In the genomic region with DNA sequence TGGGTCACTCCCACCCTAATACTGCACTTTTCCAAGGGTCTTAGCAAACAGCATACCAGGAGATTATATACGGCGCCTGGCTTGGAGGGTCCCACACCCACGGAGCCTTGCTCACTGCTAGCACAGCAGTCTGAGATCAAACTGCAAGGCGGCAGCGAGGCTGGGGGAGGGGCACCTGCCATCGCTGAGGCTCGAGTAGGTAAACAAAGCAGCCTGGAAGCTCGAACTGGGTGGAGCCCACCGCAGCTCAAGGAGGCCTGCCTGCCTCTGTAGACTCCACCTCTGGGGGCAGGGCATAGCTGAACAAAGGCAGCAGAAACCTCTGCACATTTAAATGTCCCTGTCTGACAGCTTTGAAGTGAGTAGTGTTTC, we compare ENCODE assay signal across 6 cellular contexts. TPM values are rescaled to one million over a fixed set of nuclear protein-coding genes. Genes with fewer than 3 reads are reported as not detected.
"Had no signal": no experiment of that assay in that cellular context is flagged by ENCODE, and none has a peak within 500 bp of the region (broad histone marks: within the 10 kb centered on the region; RNA-seq: fewer than 3 reads in every experiment).

No MANE protein-coding gene starts in this region.

RNA-seq across cellular contexts. Expression of gene CADPS2, which starts 51.7 kb away (rescaled TPM):
- total RNA-seq: activated CD8-positive, alpha-beta memory T cell treated with anti-CD3 and anti-CD28 coated beads for 36 hours; activated naive CD4-positive, alpha-beta T cell treated with anti-CD3 and anti-CD28 coated beads for 36 hours; activated T-helper 17 cell treated with anti-CD3 and anti-CD28 coated beads, Interleukin-2, amount 50 U/mL, for 72 hours; mononuclear cell; naive thymus-derived CD8-positive, alpha-beta T cell; T-helper 17 cell had no signal
- polyA plus RNA-seq: naive thymus-derived CD8-positive, alpha-beta T cell had no signal
